Comparison of ENCODE assay signal across 9 cellular contexts in genomic region chr11:10806206-10806605, GRCh38. TPM values are rescaled to one million over a fixed set of nuclear protein-coding genes. Genes with fewer than 3 reads are reported as not detected.
DNase-seq lines count a peak whose midpoint lies in the region; ATAC-seq and TF ChIP-seq lines count a peak whose summit lies in the region.
"Had no signal": no experiment of that assay in that cellular context is flagged by ENCODE, and none has a peak within 500 bp of the region (broad histone marks: within the 10 kb centered on the region; RNA-seq: fewer than 3 reads in every experiment).

No MANE protein-coding gene starts in this region.

- no peak for TF ChIP-seq CTCF in activated CD8-positive, alpha-beta T cell treated with anti-CD3 and anti-CD28 coated beads for 36 hours (IDR thresholded peaks at IDR 0.05)
- TF ChIP-seq CTCF in adrenal gland (IDR thresholded peaks at IDR 0.05): no peak

- POLR2A ChIA-PET in activated CD8-positive, alpha-beta T cell treated with anti-CD3 and anti-CD28 coated beads for 36 hours (lab: Charles Lee): interaction anchor here (0.6 to 5.7 kb wide), 4 partner anchors 8 to 79 kb away, joined by 3 to 134 read pairs (median 60); partner anchors contain the start of gene ZBED5

- H3K4me1 ChIP-seq in iPS-18a (ENCODE audit: control insufficient read depth, low read depth, low read length) (peaks cover 13% of the 10 kb centered on the region), adrenal gland (replicated peaks in 1 of 2) (peaks cover 8 to 38% of the 10 kb centered on the region in 2 donors)

- H3K4me3 ChIP-seq in iPS-18a (ENCODE audit: low read length) (peak overlapping the region; percentile 99), adrenal gland (peak overlapping the region in 1 of 4 donors; percentile 87)

- peaks cover 65% of the 10 kb centered on the region for H3K36me3 ChIP-seq in iPS-18a (ENCODE audit: control insufficient read depth, low read depth, low read length)
- H3K36me3 ChIP-seq in adrenal gland (replicated peaks in 1 of 2): peaks cover 0 to 59% of the 10 kb centered on the region in 2 donors

- peak overlapping the region; percentile 99 for H3K9ac ChIP-seq in iPS-18a (ENCODE audit: low read length)

- H3K27ac ChIP-seq in iPS-18a (ENCODE audit: low read length) (no peak overlapping the region), adrenal gland (no peak overlapping the region)

- H3K4me1 Mint-ChIP-seq in activated T-cell treated with anti-CD3 and anti-CD28 coated beads, Interleukin-2, amount 50 U/mL, for 4 hours (ENCODE audit: low read depth): peaks cover 65% of the 10 kb centered on the region
- H3K4me1 Mint-ChIP-seq in activated CD8-positive, alpha-beta T cell treated with anti-CD3 and anti-CD28 coated beads for 36 hours (ENCODE audit: low read depth): peaks cover 57% of the 10 kb centered on the region
- H3K4me1 Mint-ChIP-seq in stimulated activated naive CD8-positive, alpha-beta T cell treated with anti-CD3 and anti-CD28 coated beads, Interleukin-15, amount 100 ng/mL, for 72 hours: peaks cover 82% of the 10 kb centered on the region

- H3K27me3 Mint-ChIP-seq in activated T-cell treated with anti-CD3 and anti-CD28 coated beads, Interleukin-2, amount 50 U/mL, for 4 hours (ENCODE audit: low read depth): no peaks in the 10 kb centered on the region
- no peaks in the 10 kb centered on the region for H3K27me3 Mint-ChIP-seq in activated CD8-positive, alpha-beta T cell treated with anti-CD3 and anti-CD28 coated beads for 36 hours
- no peaks in the 10 kb centered on the region for H3K27me3 Mint-ChIP-seq in stimulated activated naive CD8-positive, alpha-beta T cell treated with anti-CD3 and anti-CD28 coated beads, Interleukin-15, amount 100 ng/mL, for 72 hours

- DNase-seq in activated T-cell treated with anti-CD3 and anti-CD28 coated beads, Interleukin-2, amount 50 U/mL, for 4 hours: no peak
- DNase-seq in activated T-cell treated with anti-CD3 and anti-CD28 coated beads, Interleukin-2, amount 50 U/mL, for 48 hours: no peak
- DNase-seq in activated CD8-positive, alpha-beta T cell treated with anti-CD3 and anti-CD28 coated beads for 36 hours: no peak
- no peak for DNase-seq in stimulated activated naive CD8-positive, alpha-beta T cell treated with anti-CD3 and anti-CD28 coated beads, Interleukin-15, amount 100 ng/mL, for 72 hours
- DNase-seq in adrenal gland (no peak), retina (no peak)
- DNase-seq: NCI-H2081 had no signal

- H3K9me3 Mint-ChIP-seq in activated T-cell treated with anti-CD3 and anti-CD28 coated beads, Interleukin-2, amount 50 U/mL, for 4 hours: no peaks in the 10 kb centered on the region
- H3K9me3 Mint-ChIP-seq in activated CD8-positive, alpha-beta T cell treated with anti-CD3 and anti-CD28 coated beads for 36 hours: no peaks in the 10 kb centered on the region
- no peaks in the 10 kb centered on the region for H3K9me3 Mint-ChIP-seq in stimulated activated naive CD8-positive, alpha-beta T cell treated with anti-CD3 and anti-CD28 coated beads, Interleukin-15, amount 100 ng/mL, for 72 hours

- intact Hi-C loops in activated CD8-positive, alpha-beta T cell treated with anti-CD3 and anti-CD28 coated beads for 36 hours (cut with micrococcal nuclease): no loop called here
- intact Hi-C loops in adrenal gland (cut with DNase I): loop anchor here (5.0 to 10.0 kb wide), 2 partner anchors 51 to 129 kb away; partner anchors contain the start of gene ZBED5 (in 1 of the 2)

- ATAC-seq in activated T-cell treated with anti-CD3 and anti-CD28 coated beads, Interleukin-2, amount 50 U/mL, for 4 hours: no peak
- no peak for ATAC-seq in activated CD8-positive, alpha-beta T cell treated with anti-CD3 and anti-CD28 coated beads for 36 hours
- ATAC-seq in stimulated activated naive CD8-positive, alpha-beta T cell treated with anti-CD3 and anti-CD28 coated beads, Interleukin-15, amount 100 ng/mL, for 72 hours: no peak
- ATAC-seq in GM21717 (IDR thresholded peaks at IDR 0.05; ENCODE audit: unreplicated experiment): no peak

- peak overlapping the region; percentile 98 for H3K27ac Mint-ChIP-seq in activated CD8-positive, alpha-beta T cell treated with anti-CD3 and anti-CD28 coated beads for 36 hours
- H3K27ac Mint-ChIP-seq in stimulated activated naive CD8-positive, alpha-beta T cell treated with anti-CD3 and anti-CD28 coated beads, Interleukin-15, amount 100 ng/mL, for 72 hours: peak overlapping the region; percentile 66 to 100

- peaks cover 50% of the 10 kb centered on the region for H3K36me3 Mint-ChIP-seq in activated T-cell treated with anti-CD3 and anti-CD28 coated beads, Interleukin-2, amount 50 U/mL, for 4 hours (ENCODE audit: insufficient read depth)
- H3K36me3 Mint-ChIP-seq in activated CD8-positive, alpha-beta T cell treated with anti-CD3 and anti-CD28 coated beads for 36 hours (ENCODE audit: low read depth): peaks cover 71% of the 10 kb centered on the region

- CTCF ChIA-PET in activated CD8-positive, alpha-beta T cell treated with anti-CD3 and anti-CD28 coated beads for 36 hours (lab: Charles Lee): interaction anchor here (0.8 to 1.2 kb wide), 2 partner anchors 10 to 13 kb away, joined by 4 to 9 read pairs; no protein-coding TSS in a partner anchor

- H3K27me3 ChIP-seq in iPS-18a (ENCODE audit: control insufficient read depth, insufficient read depth, low read length) (no peaks in the 10 kb centered on the region), adrenal gland (no peaks in the 10 kb centered on the region)

- 83 to 92% (median 89%) methylated on average over 4 of the region's 4 CpGs for WGBS in adrenal gland, 4 donors

- no peak for TF ChIP-seq POLR2A in adrenal gland (IDR thresholded peaks at IDR 0.05)

- H3K9me3 ChIP-seq in iPS-18a (ENCODE audit: control insufficient read depth, low read depth, low read length) (no peaks in the 10 kb centered on the region), adrenal gland (replicated peaks in 1 of 3) (no peaks in the 10 kb centered on the region)

- H3K4me3 Mint-ChIP-seq in activated T-cell treated with anti-CD3 and anti-CD28 coated beads, Interleukin-2, amount 50 U/mL, for 4 hours: peak overlapping the region; percentile 86
- peak overlapping the region; percentile 94 for H3K4me3 Mint-ChIP-seq in activated CD8-positive, alpha-beta T cell treated with anti-CD3 and anti-CD28 coated beads for 36 hours
- peak overlapping the region; percentile 95 to 96 for H3K4me3 Mint-ChIP-seq in stimulated activated naive CD8-positive, alpha-beta T cell treated with anti-CD3 and anti-CD28 coated beads, Interleukin-15, amount 100 ng/mL, for 72 hours

RNA-seq across cellular contexts. Expression of gene EIF4G2, which starts 2.5 kb away (rescaled TPM):
- 1,000 to 10,000 TPM; 1,584 to 1,612 (median 1,605) TPM for total RNA-seq in activated T-cell treated with anti-CD3 and anti-CD28 coated beads, Interleukin-2, amount 50 U/mL, for 4 hours
- 100 to 1,000 TPM; 757 to 842 TPM for total RNA-seq in activated CD8-positive, alpha-beta T cell treated with anti-CD3 and anti-CD28 coated beads for 36 hours
- total RNA-seq in adrenal gland: 1,000 to 10,000 TPM in 1 of 8 donors, 100 to 1,000 TPM in 7; 392 to 1,049 (median 667) TPM
- polyA plus RNA-seq in adrenal gland: 1,000 to 10,000 TPM in 1 of 3 donors, 100 to 1,000 TPM in 2; 114 to 1,085 (median 156) TPM

RNA-seq across cellular contexts. Expression of gene ZBED5, which starts 51.6 kb away (rescaled TPM):
- total RNA-seq in activated T-cell treated with anti-CD3 and anti-CD28 coated beads, Interleukin-2, amount 50 U/mL, for 4 hours: 10 to 100 TPM; 39.2 to 42.0 (median 39.9) TPM
- 10 to 100 TPM; 35.7 to 36.7 TPM for total RNA-seq in activated CD8-positive, alpha-beta T cell treated with anti-CD3 and anti-CD28 coated beads for 36 hours
- total RNA-seq in adrenal gland: 10 to 100 TPM; 12.3 to 36.5 (median 24.4) TPM
- 10 to 100 TPM; 35.8 to 53.3 (median 36.8) TPM for polyA plus RNA-seq in adrenal gland

RNA-seq across cellular contexts. Expression of gene CTR9, which starts 55.2 kb away (rescaled TPM):
- 10 to 100 TPM; 51.9 to 56.0 (median 53.9) TPM for total RNA-seq in activated T-cell treated with anti-CD3 and anti-CD28 coated beads, Interleukin-2, amount 50 U/mL, for 4 hours
- total RNA-seq in activated CD8-positive, alpha-beta T cell treated with anti-CD3 and anti-CD28 coated beads for 36 hours: 10 to 100 TPM; 35.9 to 37.1 TPM
- 10 to 100 TPM; 25.3 to 49.5 (median 32.4) TPM for total RNA-seq in adrenal gland
- 10 to 100 TPM; 13.8 to 58.4 (median 21.6) TPM for polyA plus RNA-seq in adrenal gland
